In genomic region chr17:81868674-81869220, GRCh38 we compare ENCODE assay signal across 1 cellular context.
TF ChIP-seq lines count a peak whose summit lies in the region.

No MANE protein-coding gene starts in this region.

TF ChIP-seq in K562, 482 proteins besides CTCF, POLR2A, EP300 and RAD21 (continued from another document and continues in another):
- TF ChIP-seq TEAD1 (CRISPR knock-in tag; IDR thresholded peaks at IDR 0.05) = peak in 1 of 2 experiments; percentile 49; a peak in 1 of 4 replicates
- no peak for TF ChIP-seq PHF21A (IDR thresholded peaks at IDR 0.05; ENCODE audit: borderline replicate concordance, low read depth)
- TF ChIP-seq HMBOX1 (IDR thresholded peaks at IDR 0.05) = no peak
- TF ChIP-seq SNIP1 (IDR thresholded peaks at IDR 0.05; ENCODE audit: low read depth) = no peak
- no peak for TF ChIP-seq CBFA2T3 (IDR thresholded peaks at IDR 0.05)
- TF ChIP-seq CBFA2T2 (conservative IDR thresholded peaks at IDR 0.05) = no peak
- peak; percentile 64 for TF ChIP-seq POLR2G (IDR thresholded peaks at IDR 0.05; ENCODE audit: low read depth, low read length)
- no peak for TF ChIP-seq NR2C2 (CRISPR knock-in tag; IDR thresholded peaks at IDR 0.05)
- TF ChIP-seq NR2C2 (tag; IDR thresholded peaks at IDR 0.05) = peak; percentile 43; the same call in 1 of the 2 replicates
- no peak for TF ChIP-seq ZNF24 (IDR thresholded peaks at IDR 0.05)
- TF ChIP-seq FOXP4 (CRISPR knock-in tag; IDR thresholded peaks at IDR 0.05; ENCODE audit: borderline replicate concordance) = no peak
- peak; percentile 91 for TF ChIP-seq VEZF1 (CRISPR knock-in tag; IDR thresholded peaks at IDR 0.05)
- TF ChIP-seq TAF15 (IDR thresholded peaks at IDR 0.05; ENCODE audit: low read depth, low read length) = 0 out of 2 replicates have a peak, but pooled peaks have one; percentile 80
- TF ChIP-seq ETV1 (tag; conservative IDR thresholded peaks at IDR 0.05; ENCODE audit: low read depth) = 0 out of 2 replicates have a peak, but pooled peaks have one; percentile 7
- TF ChIP-seq BMI1 (IDR thresholded peaks at IDR 0.05; ENCODE audit: low read length) = no peak
- no peak for TF ChIP-seq DEAF1 (CRISPR knock-in tag; IDR thresholded peaks at IDR 0.05)
- no peak for TF ChIP-seq TRIM24 (IDR thresholded peaks at IDR 0.05)
- no peak for TF ChIP-seq ID3 (CRISPR knock-in tag; IDR thresholded peaks at IDR 0.05)
- TF ChIP-seq ID3 (tag; IDR thresholded peaks at IDR 0.05) = peak; percentile 27; the same call in 1 of the 2 replicates
- TF ChIP-seq ZNF75A (CRISPR knock-in tag; IDR thresholded peaks at IDR 0.05) = no peak
- 0 out of 2 replicates have a peak, but pooled peaks have one; percentile 4 for TF ChIP-seq HNRNPL (IDR thresholded peaks at IDR 0.05; ENCODE audit: low read depth, low read length)
- 0 out of 2 replicates have a peak, but pooled peaks have one; percentile 2 for TF ChIP-seq ZNF133 (CRISPR knock-in tag; IDR thresholded peaks at IDR 0.05)
- TF ChIP-seq GABPB1 (CRISPR knock-in tag; IDR thresholded peaks at IDR 0.05) = 0 out of 2 replicates have a peak, but pooled peaks have one; percentile 1
- TF ChIP-seq TRIM28 (IDR thresholded peaks at IDR 0.05) = no peak
- TF ChIP-seq NR4A1 (CRISPR knock-in tag; IDR thresholded peaks at IDR 0.05) = 0 out of 2 replicates have a peak, but pooled peaks have one; percentile 5
- TF ChIP-seq NR4A1 (tag; IDR thresholded peaks at IDR 0.05) = no peak
- no peak for TF ChIP-seq KHSRP (IDR thresholded peaks at IDR 0.05)
- peak; percentile 51; the same call in 1 of the 2 replicates for TF ChIP-seq NFXL1 (CRISPR knock-in tag; IDR thresholded peaks at IDR 0.05)
- no peak for TF ChIP-seq ZNF57 (CRISPR knock-in tag; IDR thresholded peaks at IDR 0.05)
- TF ChIP-seq CBX2 (IDR thresholded peaks at IDR 0.05; ENCODE audit: insufficient read depth, low read length, poor library complexity, severe bottlenecking) = no peak
- TF ChIP-seq ILF3 (IDR thresholded peaks at IDR 0.05; ENCODE audit: borderline replicate concordance) = no peak
- no peak for TF ChIP-seq POLR3G (IDR thresholded peaks at IDR 0.05; ENCODE audit: extremely low read depth, insufficient read length, insufficient replicate concordance)
- TF ChIP-seq GABPA (tag; conservative IDR thresholded peaks at IDR 0.05; ENCODE audit: low read depth) = 0 out of 2 replicates have a peak, but pooled peaks have one; percentile 14
- TF ChIP-seq TSC22D4 (tag; IDR thresholded peaks at IDR 0.05) = no peak
- no peak for TF ChIP-seq TEAD2 (tag; IDR thresholded peaks at IDR 0.05)
- no peak for TF ChIP-seq SMAD3 (CRISPR knock-in tag; conservative IDR thresholded peaks at IDR 0.05)
- no peak for TF ChIP-seq MAFG (tag; conservative IDR thresholded peaks at IDR 0.05)
- TF ChIP-seq PKNOX1 (IDR thresholded peaks at IDR 0.05) = peak; percentile 72
- TF ChIP-seq ZNF407 (IDR thresholded peaks at IDR 0.05; ENCODE audit: low read depth) = no peak
- TF ChIP-seq ARID1B (IDR thresholded peaks at IDR 0.05) = no peak
- 0 out of 2 replicates have a peak, but pooled peaks have one; percentile 44 for TF ChIP-seq HDAC6 (IDR thresholded peaks at IDR 0.05; ENCODE audit: low read depth, low read length)
- 0 out of 2 replicates have a peak, but pooled peaks have one; percentile 26 for TF ChIP-seq RBM14 (IDR thresholded peaks at IDR 0.05; ENCODE audit: borderline replicate concordance, insufficient read depth, low read depth, low read length)
- TF ChIP-seq ZNF232 (CRISPR knock-in tag; IDR thresholded peaks at IDR 0.05) = no peak
- TF ChIP-seq ZBTB33 (CRISPR knock-in tag; IDR thresholded peaks at IDR 0.05) = peak; percentile 84; the same call in 1 of the 2 replicates
- peak; percentile 74 for TF ChIP-seq PCBP1 (IDR thresholded peaks at IDR 0.05; ENCODE audit: low read depth, low read length, poor library complexity, severe bottlenecking)
- no peak for TF ChIP-seq E2F3 (CRISPR knock-in tag; IDR thresholded peaks at IDR 0.05)
- TF ChIP-seq ZNF589 (CRISPR knock-in tag; IDR thresholded peaks at IDR 0.05; ENCODE audit: low read depth) = peak; percentile 36; the same call in 1 of the 2 replicates
- TF ChIP-seq HMGXB4 (CRISPR knock-in tag; IDR thresholded peaks at IDR 0.05) = no peak
